Comparison of ENCODE assay signal across 9 cellular contexts in genomic region chrX:155334486-155335316, GRCh38. TPM values are rescaled to one million over a fixed set of nuclear protein-coding genes. Genes with fewer than 3 reads are reported as not detected.
DNase-seq lines count a peak whose midpoint lies in the region; ATAC-seq and TF ChIP-seq lines count a peak whose summit lies in the region.
"Had no signal": no experiment of that assay in that cellular context is flagged by ENCODE, and none has a peak within 500 bp of the region (broad histone marks: within the 10 kb centered on the region; RNA-seq: fewer than 3 reads in every experiment).

Gene CLIC2 (minus strand): TSS chrX:155334614. CDS start chrX:155334427, 187 bp downstream.

- TF ChIP-seq CTCF in cardiac fibroblast (IDR thresholded peaks at IDR 0.05; ENCODE audit: low read depth, low read length), result no peak

- H3K18ac ChIP-seq in mesendoderm (ENCODE audit: low read length), result no peak within 1 kb of the TSS

- no peak within 1 kb of the TSS for H2BK5ac ChIP-seq in mesendoderm (ENCODE audit: low read length)

- H4K5ac ChIP-seq in mesendoderm (ENCODE audit: low read length), result no peak within 1 kb of the TSS

- no peaks in the 10 kb centered on the region for H3K27me3 ChIP-seq in mesendoderm (ENCODE audit: insufficient read depth, low read length, poor library complexity)

- WGBS in mesendoderm (ENCODE audit: extremely low coverage, insufficient coverage, low lambda C conversion rate), result no CpG with 5 or more reads among the region's 5 CpGs

- no peak within 1 kb of the TSS for H3K4me3 Mint-ChIP-seq in activated CD4-positive, alpha-beta T cell treated with anti-CD3 and anti-CD28 coated beads for 36 hours

- H3K4me1 Mint-ChIP-seq in activated CD4-positive, alpha-beta T cell treated with anti-CD3 and anti-CD28 coated beads for 36 hours, result peaks cover 15% of the 10 kb centered on the region

- H2BK120ac ChIP-seq in mesendoderm (ENCODE audit: low read depth, low read length), result no peak within 1 kb of the TSS

- peaks cover 4% of the 10 kb centered on the region for H3K27me3 Mint-ChIP-seq in activated CD4-positive, alpha-beta T cell treated with anti-CD3 and anti-CD28 coated beads for 36 hours

- no peak within 1 kb of the TSS for H3K23ac ChIP-seq in mesendoderm (ENCODE audit: low read length)

- no peaks in the 10 kb centered on the region for H3K9me3 Mint-ChIP-seq in activated CD4-positive, alpha-beta T cell treated with anti-CD3 and anti-CD28 coated beads for 36 hours (ENCODE audit: low read depth)

- H3K4me2 ChIP-seq in mesendoderm (ENCODE audit: low read length), result no peak within 1 kb of the TSS

- H3K4me1 ChIP-seq in mesendoderm (ENCODE audit: control insufficient read depth, low read depth, low read length), result no peaks in the 10 kb centered on the region

- no peak within 1 kb of the TSS for H3K27ac ChIP-seq in mesendoderm (ENCODE audit: low read depth, low read length)
- H3K27ac ChIP-seq: C4-2B had no signal

- peak; percentile 13 for DNase-seq in activated CD4-positive, alpha-beta T cell treated with anti-CD3 and anti-CD28 coated beads for 36 hours
- DNase-seq in activated CD4-positive, alpha-beta T cell treated with anti-CD3 and anti-CD28 coated beads for 4 hours, result no peak
- DNase-seq in LHCN-M2 (ENCODE audit: low read depth) (peak; percentile 55), cardiac fibroblast (ENCODE audit: low read depth in 2 of 2) (peak; percentile 70 to 74), occipital lobe (lab: John Stamatoyannopoulos, UW) (peak; percentile 1), mesendoderm (no peak)

- ATAC-seq in activated CD4-positive, alpha-beta T cell treated with anti-CD3 and anti-CD28 coated beads for 36 hours, result peak; percentile 93
- ATAC-seq in GM19455 (IDR thresholded peaks at IDR 0.05; ENCODE audit: unreplicated experiment) (no peak), HG03457 (IDR thresholded peaks at IDR 0.05; ENCODE audit: unreplicated experiment) (no peak)

- no peaks in the 10 kb centered on the region for H3K79me1 ChIP-seq in mesendoderm (ENCODE audit: low read length)

- H3K4me3 ChIP-seq in cardiac fibroblast (replicated peaks in 1 of 2; ENCODE audit: low read depth in 2 of 2, low read length in 2 of 2) (no peak within 1 kb of the TSS), mesendoderm (ENCODE audit: low read length) (no peak within 1 kb of the TSS)

- H4K8ac ChIP-seq in mesendoderm (ENCODE audit: low read depth, low read length), result no peak within 1 kb of the TSS

- no peaks in the 10 kb centered on the region for H3K79me2 ChIP-seq in mesendoderm (ENCODE audit: control insufficient read depth, insufficient read depth, low read length)

- no peak within 1 kb of the TSS for H2BK15ac ChIP-seq in mesendoderm (replicated peaks; ENCODE audit: low read depth)

- no peaks in the 10 kb centered on the region for H3K36me3 Mint-ChIP-seq in activated CD4-positive, alpha-beta T cell treated with anti-CD3 and anti-CD28 coated beads for 36 hours (ENCODE audit: low read depth)

- no peak within 1 kb of the TSS for H3K9ac ChIP-seq in mesendoderm (ENCODE audit: low read length)

- H3K56ac ChIP-seq in mesendoderm (ENCODE audit: low read length), result no peak within 1 kb of the TSS

- no peak within 1 kb of the TSS for H3K4ac ChIP-seq in mesendoderm (ENCODE audit: low read depth, low read length)

- POLR2A ChIA-PET in activated CD4-positive, alpha-beta T cell treated with anti-CD3 and anti-CD28 coated beads for 36 hours (lab: Charles Lee), result no interaction called here

- CTCF ChIA-PET in activated CD4-positive, alpha-beta T cell treated with anti-CD3 and anti-CD28 coated beads for 36 hours (lab: Charles Lee), result no interaction called here

- no peaks in the 10 kb centered on the region for H3K36me3 ChIP-seq in mesendoderm (ENCODE audit: control insufficient read depth, insufficient read depth, low read length)

- H2AK5ac ChIP-seq in mesendoderm (ENCODE audit: low read length), result no peak within 1 kb of the TSS

- no peak within 1 kb of the TSS for H3K27ac Mint-ChIP-seq in activated CD4-positive, alpha-beta T cell treated with anti-CD3 and anti-CD28 coated beads for 36 hours

- intact Hi-C loops in activated CD4-positive, alpha-beta T cell treated with anti-CD3 and anti-CD28 coated beads for 36 hours (cut with DNase I, micrococcal nuclease), result no loop called here

RNA-seq across cellular contexts. Expression of gene CLIC2, which starts in this region (rescaled TPM):
- under 1 TPM; 0.43 to 0.88 TPM for total RNA-seq in activated CD4-positive, alpha-beta T cell treated with anti-CD3 and anti-CD28 coated beads for 36 hours
- total RNA-seq in LHCN-M2 (2014; rRNA removed) (0.32 and 0.92 TPM in 2 replicates), occipital lobe (5.1 TPM)
- polyA plus RNA-seq in LHCN-M2 (2012), result 0.13 TPM
- 0.14 TPM for polyA plus RNA-seq in mesendoderm (2013, experiment 1 of 2)
- polyA plus RNA-seq in mesendoderm (2013, experiment 2 of 2), result 0.11 TPM

Comparison
In these comparisons a context has a peak if more than half of its experiments do, and no peak if none do; other contexts are left out.
1. Peak in DNase-seq and ATAC-seq in activated CD4-positive, alpha-beta T cell treated with anti-CD3 and anti-CD28 coated beads for 36 hours; RNA of the gene not detected or under 1 TPM.
2. Peak in DNase-seq in LHCN-M2; RNA of the gene not detected or under 1 TPM.
3. DNase-seq: peak in cardiac fibroblast (2 of 2) and occipital lobe (single experiment); none in activated CD4-positive, alpha-beta T cell treated with anti-CD3 and anti-CD28 coated beads for 4 hours (0 of 2) and mesendoderm (single experiment).